1 cellular context compared by ENCODE assay signal in the genomic region with DNA sequence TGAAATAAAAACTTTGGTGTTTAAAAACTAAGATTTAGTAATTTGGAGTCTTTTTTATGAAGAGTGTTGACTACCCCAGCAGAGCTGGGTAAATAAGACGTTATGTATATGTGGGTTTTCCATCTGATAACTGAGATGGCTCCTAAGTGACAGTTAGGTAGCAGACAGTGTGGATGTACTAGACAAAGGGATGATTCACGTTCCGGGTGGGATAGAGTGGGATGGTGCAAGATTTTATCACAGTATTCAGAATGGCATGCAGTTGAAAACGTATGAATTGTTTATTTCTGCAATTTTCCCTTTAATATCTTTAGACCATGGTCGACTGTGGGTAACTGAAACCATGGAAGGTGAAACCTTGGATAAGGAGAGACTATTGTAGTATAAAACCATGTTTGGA.
TF ChIP-seq lines count a peak whose summit lies in the region.

No MANE protein-coding gene starts in this region.

TF ChIP-seq in HepG2, 621 proteins besides CTCF, POLR2A, EP300 and RAD21:
- TF ChIP-seq ZSCAN9 (CRISPR knock-in tag; IDR thresholded peaks at IDR 0.05; ENCODE audit: borderline replicate concordance) (no peak), ARID2 (CRISPR knock-in tag; IDR thresholded peaks at IDR 0.05; ENCODE audit: borderline replicate concordance) (no peak), TCF7L2 (IDR thresholded peaks at IDR 0.05; ENCODE audit: low read depth, low read length) (no peak), ZNF337 (CRISPR knock-in tag; IDR thresholded peaks at IDR 0.05; ENCODE audit: borderline replicate concordance, low read depth) (no peak), ONECUT2 (CRISPR knock-in tag; IDR thresholded peaks at IDR 0.05) (no peak), ZNF841 (CRISPR knock-in tag; IDR thresholded peaks at IDR 0.05; ENCODE audit: borderline replicate concordance) (no peak), EEA1 (CRISPR knock-in tag; IDR thresholded peaks at IDR 0.05; ENCODE audit: borderline replicate concordance) (no peak), KMT2B (CRISPR knock-in tag; IDR thresholded peaks at IDR 0.05) (no peak), SNAPC4 (CRISPR knock-in tag; IDR thresholded peaks at IDR 0.05) (no peak), HNRNPL (IDR thresholded peaks at IDR 0.05; ENCODE audit: low read depth, low read length) (no peak), THAP8 (CRISPR knock-in tag; IDR thresholded peaks at IDR 0.05; ENCODE audit: borderline replicate concordance) (no peak), SUZ12 (IDR thresholded peaks at IDR 0.05; ENCODE audit: low read depth, low read length) (no peak), IKZF4 (CRISPR knock-in tag; IDR thresholded peaks at IDR 0.05; ENCODE audit: borderline replicate concordance, low read depth, not compliant biosample characterization) (no peak), MED13 (CRISPR knock-in tag; IDR thresholded peaks at IDR 0.05) (no peak), ZNF124 (CRISPR knock-in tag; IDR thresholded peaks at IDR 0.05) (no peak), ZNF570 (CRISPR knock-in tag; IDR thresholded peaks at IDR 0.05; ENCODE audit: borderline replicate concordance) (no peak)
- TF ChIP-seq, protein P1, sequence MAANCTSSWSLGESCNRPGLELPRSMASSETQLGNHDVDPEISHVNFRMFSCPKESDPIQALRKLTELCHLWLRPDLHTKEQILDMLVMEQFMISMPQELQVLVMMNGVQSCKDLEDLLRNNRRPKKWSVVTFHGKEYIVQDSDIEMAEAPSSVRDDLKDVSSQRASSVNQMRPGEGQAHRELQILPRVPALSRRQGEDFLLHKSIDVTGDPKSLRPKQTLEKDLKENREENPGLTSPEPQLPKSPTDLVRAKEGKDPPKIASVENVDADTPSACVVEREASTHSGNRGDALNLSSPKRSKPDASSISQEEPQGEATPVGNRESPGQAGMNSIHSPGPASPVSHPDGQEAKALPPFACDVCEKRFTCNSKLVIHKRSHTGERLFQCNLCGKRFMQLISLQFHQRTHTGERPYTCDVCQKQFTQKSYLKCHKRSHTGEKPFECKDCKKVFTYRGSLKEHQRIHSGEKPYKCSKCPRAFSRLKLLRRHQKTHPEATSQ (CRISPR knock-in tag; IDR thresholded peaks at IDR 0.05; ENCODE audit: borderline replicate concordance), result no peak
